9 cellular contexts compared by ENCODE assay signal in the genomic region with DNA sequence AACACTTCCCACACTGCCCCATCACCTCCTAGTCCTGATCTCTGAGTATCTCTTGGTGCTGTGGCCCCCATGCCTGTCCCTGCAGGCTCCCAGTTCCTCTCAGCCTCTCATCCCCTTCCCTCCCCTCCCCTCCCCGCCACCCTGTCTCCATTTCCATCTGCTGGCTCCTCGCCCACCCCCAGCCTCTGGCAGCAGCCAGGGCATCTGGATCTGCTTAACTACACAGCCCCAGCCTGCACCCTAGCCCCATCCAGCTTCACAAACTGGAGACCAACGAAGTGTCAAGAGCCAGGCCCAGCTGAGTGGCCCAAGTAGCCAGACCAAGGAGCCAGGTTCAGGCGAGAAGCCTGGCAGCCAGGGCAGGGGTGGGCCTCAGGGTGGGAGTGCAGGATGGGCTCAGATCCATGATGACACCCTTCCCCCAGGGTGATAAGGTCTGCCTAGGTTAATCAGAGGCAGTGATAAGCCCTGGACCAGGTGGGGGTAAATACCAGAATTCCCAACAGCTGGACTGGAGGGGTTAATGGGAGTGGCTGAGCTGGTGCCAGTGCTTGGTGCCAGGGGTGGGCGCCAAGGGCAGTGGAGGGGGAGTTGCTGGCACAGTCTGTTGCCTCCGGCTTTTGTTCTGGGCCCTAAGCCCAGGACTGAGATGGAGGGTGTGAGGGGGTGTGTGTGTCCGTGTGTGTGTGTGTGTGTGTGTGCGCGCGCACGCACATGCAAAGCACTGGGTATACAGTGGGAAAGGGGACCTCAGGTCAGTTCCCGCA. TPM values are rescaled to one million over a fixed set of nuclear protein-coding genes. Genes with fewer than 3 reads are reported as not detected.
DNase-seq lines count a peak whose midpoint lies in the region; ATAC-seq and TF ChIP-seq lines count a peak whose summit lies in the region.
"Had no signal": no experiment of that assay in that cellular context is flagged by ENCODE, and none has a peak within 500 bp of the region (broad histone marks: within the 10 kb centered on the region; RNA-seq: fewer than 3 reads in every experiment).

No MANE protein-coding gene starts in this region.

- H3K27me3 ChIP-seq in esophagus squamous epithelium, result no peaks in the 10 kb centered on the region
- no peaks in the 10 kb centered on the region for H3K27me3 ChIP-seq in rectal smooth muscle tissue (ENCODE audit: control insufficient read depth, insufficient read depth, low read length)
- H3K27me3 ChIP-seq: left lung had no signal

- H3K27ac ChIP-seq in esophagus squamous epithelium (peak overlapping the region; percentile 19 to 88 (median 84)), rectal smooth muscle tissue (ENCODE audit: low read depth, low read length) (peak overlapping the region; percentile 93)

- POLR2A ChIA-PET in activated CD4-positive, alpha-beta memory T cell treated with anti-CD3 and anti-CD28 coated beads, Interleukin-2, amount 10 ng/mL, durations not matched to agents 7 days and 5 days (lab: Charles Lee), result interaction anchor here (1.3 to 12.4 kb wide), 3 partner anchors 8 to 10 kb away, joined by 3 to 162 read pairs (median 18); a partner anchor contains a TSS

- H3K27ac Mint-ChIP-seq in activated CD4-positive, alpha-beta memory T cell treated with anti-CD3 and anti-CD28 coated beads, Interleukin-2, amount 10 ng/mL, durations not matched to agents 7 days and 5 days, result no peak overlapping the region
- H3K27ac Mint-ChIP-seq: activated CD8-positive, alpha-beta T cell treated with anti-CD3 and anti-CD28 coated beads for 36 hours had no signal

- WGBS in esophagus squamous epithelium, 2 donors, result 3 to 26% methylated on average over 7 to 10 of the region's 12 CpGs

- peaks cover 33 to 59% (median 45%) of the 10 kb centered on the region in 3 donors for H3K4me1 ChIP-seq in esophagus squamous epithelium
- peaks cover 34% of the 10 kb centered on the region for H3K4me1 ChIP-seq in rectal smooth muscle tissue (ENCODE audit: control insufficient read depth, insufficient read depth, low read length)

- DNase-seq in NCI-H2029 (lab: John Stamatoyannopoulos, UW) (peak; percentile 49), esophagus squamous epithelium (lab: John Stamatoyannopoulos, UW) (no peak), HT-29 (ENCODE audit: low spot score) (no peak)
- DNase-seq in activated CD4-positive, alpha-beta memory T cell treated with anti-CD3 and anti-CD28 coated beads, Interleukin-2, amount 10 ng/mL, durations not matched to agents 7 days and 5 days, result no peak
- DNase-seq: activated CD8-positive, alpha-beta T cell treated with anti-CD3 and anti-CD28 coated beads for 36 hours; left lung had no signal

- intact Hi-C loops in esophagus squamous epithelium (cut with DNase I), result no loop called here

- H3K9me3 ChIP-seq in esophagus squamous epithelium, result no peaks in the 10 kb centered on the region
- H3K9me3 ChIP-seq: left lung had no signal

- no peak for ATAC-seq in GM21529 (IDR thresholded peaks at IDR 0.05; ENCODE audit: unreplicated experiment)
- ATAC-seq: activated CD8-positive, alpha-beta T cell treated with anti-CD3 and anti-CD28 coated beads for 36 hours; left lung had no signal

- TF ChIP-seq POLR2A in esophagus squamous epithelium (IDR thresholded peaks at IDR 0.05), result no peak

- CTCF ChIA-PET in activated CD4-positive, alpha-beta memory T cell treated with anti-CD3 and anti-CD28 coated beads, Interleukin-2, amount 10 ng/mL, durations not matched to agents 7 days and 5 days (lab: Charles Lee), result no interaction called here

- TF ChIP-seq CTCF in esophagus squamous epithelium (IDR thresholded peaks at IDR 0.05), result no peak

- no peak overlapping the region for H3K9ac ChIP-seq in rectal smooth muscle tissue (ENCODE audit: low read length)

- H3K36me3 ChIP-seq in esophagus squamous epithelium, result peaks cover 0 to 12% (median 2%) of the 10 kb centered on the region in 3 donors
- peaks cover 8% of the 10 kb centered on the region for H3K36me3 ChIP-seq in rectal smooth muscle tissue (ENCODE audit: control insufficient read depth, insufficient read depth, low read length)

- H3K27me3 Mint-ChIP-seq in activated CD4-positive, alpha-beta memory T cell treated with anti-CD3 and anti-CD28 coated beads, Interleukin-2, amount 10 ng/mL, durations not matched to agents 7 days and 5 days, result no peaks in the 10 kb centered on the region
- H3K27me3 Mint-ChIP-seq: activated CD8-positive, alpha-beta T cell treated with anti-CD3 and anti-CD28 coated beads for 36 hours had no signal

- H3K4me1 Mint-ChIP-seq in activated CD4-positive, alpha-beta memory T cell treated with anti-CD3 and anti-CD28 coated beads, Interleukin-2, amount 10 ng/mL, durations not matched to agents 7 days and 5 days, result peaks cover 26% of the 10 kb centered on the region

- H3K4me3 ChIP-seq in esophagus squamous epithelium (peak overlapping the region in 2 of 4 donors; percentile 4 to 9), rectal smooth muscle tissue (ENCODE audit: low read length) (peak overlapping the region; percentile 9)
- H3K4me3 ChIP-seq: left lung had no signal

- peaks cover 12% of the 10 kb centered on the region for H3K36me3 Mint-ChIP-seq in activated CD4-positive, alpha-beta memory T cell treated with anti-CD3 and anti-CD28 coated beads, Interleukin-2, amount 10 ng/mL, durations not matched to agents 7 days and 5 days (ENCODE audit: low read depth)

- no peak overlapping the region for H3K4me3 Mint-ChIP-seq in activated CD4-positive, alpha-beta memory T cell treated with anti-CD3 and anti-CD28 coated beads, Interleukin-2, amount 10 ng/mL, durations not matched to agents 7 days and 5 days
- H3K4me3 Mint-ChIP-seq: activated CD8-positive, alpha-beta T cell treated with anti-CD3 and anti-CD28 coated beads for 36 hours had no signal

- no peaks in the 10 kb centered on the region for H3K9me3 Mint-ChIP-seq in activated CD4-positive, alpha-beta memory T cell treated with anti-CD3 and anti-CD28 coated beads, Interleukin-2, amount 10 ng/mL, durations not matched to agents 7 days and 5 days
- H3K9me3 Mint-ChIP-seq: activated CD8-positive, alpha-beta T cell treated with anti-CD3 and anti-CD28 coated beads for 36 hours had no signal

RNA-seq across cellular contexts. Expression of a gene that starts 2.5 kb away (rescaled TPM):
- total RNA-seq in esophagus squamous epithelium, result 10 to 100 TPM in 2 of 4 donors, 1 to 10 TPM in 2; 2.5 to 18.7 (median 9.3) TPM
- total RNA-seq in activated CD4-positive, alpha-beta memory T cell treated with anti-CD3 and anti-CD28 coated beads, Interleukin-2, amount 10 ng/mL, durations not matched to agents 7 days and 5 days, result 10 to 100 TPM; 51.5 to 54.0 TPM
- 1.7 and 4.7 TPM in 2 replicates for total RNA-seq in HT-29 (2014; rRNA removed; shearing (Covaris generic))

RNA-seq across cellular contexts. Expression of a gene that starts 8.0 kb away (rescaled TPM):
- not detected for total RNA-seq in esophagus squamous epithelium
- total RNA-seq in activated CD4-positive, alpha-beta memory T cell treated with anti-CD3 and anti-CD28 coated beads, Interleukin-2, amount 10 ng/mL, durations not matched to agents 7 days and 5 days, result not detected
- not detected in 2 replicates for total RNA-seq in HT-29 (2014; rRNA removed; shearing (Covaris generic))
- total RNA-seq: urinary bladder had no signal

RNA-seq across cellular contexts. Expression of a gene that starts 8.0 kb away (rescaled TPM):
- 10 to 100 TPM; 10.3 to 28.4 (median 14.1) TPM for total RNA-seq in esophagus squamous epithelium
- 10 to 100 TPM; 95.2 to 95.6 TPM for total RNA-seq in activated CD4-positive, alpha-beta memory T cell treated with anti-CD3 and anti-CD28 coated beads, Interleukin-2, amount 10 ng/mL, durations not matched to agents 7 days and 5 days
- 25.5 and 32.8 TPM in 2 replicates for total RNA-seq in HT-29 (2014; rRNA removed; shearing (Covaris generic))

RNA-seq across cellular contexts. Expression of a gene that starts 16.9 kb away (rescaled TPM):
- 100 to 1,000 TPM in 1 of 4 donors, 10 to 100 TPM in 3; 77.4 to 112 (median 88.7) TPM for total RNA-seq in esophagus squamous epithelium
- total RNA-seq in activated CD4-positive, alpha-beta memory T cell treated with anti-CD3 and anti-CD28 coated beads, Interleukin-2, amount 10 ng/mL, durations not matched to agents 7 days and 5 days, result 10 to 100 TPM; 53.3 to 55.5 TPM
- 239 and 269 TPM in 2 replicates for total RNA-seq in HT-29 (2014; rRNA removed; shearing (Covaris generic))

RNA-seq across cellular contexts. Expression of a gene that starts 25.6 kb away (rescaled TPM):
- total RNA-seq in esophagus squamous epithelium, result not detected
- under 1 TPM; 0.15 to 0.18 TPM for total RNA-seq in activated CD4-positive, alpha-beta memory T cell treated with anti-CD3 and anti-CD28 coated beads, Interleukin-2, amount 10 ng/mL, durations not matched to agents 7 days and 5 days
- not detected in 2 replicates for total RNA-seq in HT-29 (2014; rRNA removed; shearing (Covaris generic))
- total RNA-seq: left lung, urinary bladder had no signal
